1 cellular context compared by ENCODE assay signal in genomic region chr11:83717551-83717950, GRCh38.
TF ChIP-seq lines count a peak whose summit lies in the region.

No MANE protein-coding gene starts in this region.

TF ChIP-seq in liver, 16 proteins besides CTCF, POLR2A, EP300 and RAD21 (continued from another document):
- TF ChIP-seq REST (IDR thresholded peaks at IDR 0.05): no peak
- TF ChIP-seq, protein P1, sequence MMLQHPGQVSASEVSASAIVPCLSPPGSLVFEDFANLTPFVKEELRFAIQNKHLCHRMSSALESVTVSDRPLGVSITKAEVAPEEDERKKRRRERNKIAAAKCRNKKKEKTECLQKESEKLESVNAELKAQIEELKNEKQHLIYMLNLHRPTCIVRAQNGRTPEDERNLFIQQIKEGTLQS (IDR thresholded peaks at IDR 0.05): peak; percentile 48
